In the genomic region with DNA sequence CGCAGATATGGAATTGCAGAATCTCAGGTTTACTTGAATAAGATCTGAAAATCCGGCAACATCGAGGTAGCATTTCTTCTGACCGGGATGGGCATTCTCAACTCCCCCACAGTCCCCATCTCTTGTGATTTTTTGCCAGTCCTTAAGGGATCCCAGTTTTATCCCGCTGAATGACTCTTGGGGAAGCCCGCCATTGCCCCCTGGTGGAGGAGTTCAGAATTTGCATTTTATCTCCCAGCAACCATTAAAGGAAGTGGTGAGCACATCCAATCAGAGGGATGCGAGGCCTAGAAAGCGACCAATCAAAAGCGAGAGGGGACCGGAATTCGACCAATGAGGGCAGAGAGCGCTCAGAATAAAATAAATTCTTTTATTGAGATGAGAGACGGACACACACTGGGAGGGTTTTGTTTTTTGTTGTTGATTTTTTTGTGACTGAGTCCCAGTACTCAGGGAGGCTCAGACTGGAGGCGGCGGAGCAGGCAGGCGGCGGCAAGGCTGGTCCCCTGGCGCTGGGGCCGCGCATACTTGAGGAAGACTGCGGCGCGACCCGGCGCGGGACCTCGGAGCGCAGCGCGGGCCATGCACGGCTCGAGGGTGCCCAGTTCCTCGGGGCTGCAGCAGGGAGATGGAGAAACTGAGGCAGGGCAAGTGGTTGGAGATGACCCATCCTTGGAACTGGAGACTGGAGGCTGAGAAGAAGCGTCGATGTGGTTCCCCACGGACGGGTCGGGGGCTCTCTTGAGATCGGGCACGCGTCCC, we compare ENCODE assay signal across 8 cellular contexts. TPM values are rescaled to one million over a fixed set of nuclear protein-coding genes. Genes with fewer than 3 reads are reported as not detected.
DNase-seq lines count a peak whose midpoint lies in the region; ATAC-seq, FAIRE-seq and TF ChIP-seq lines count a peak whose summit lies in the region.

No MANE protein-coding gene starts in this region.

- no peak overlapping the region for H3K27ac Mint-ChIP-seq in activated naive CD4-positive, alpha-beta T cell treated with anti-CD3 and anti-CD28 coated beads for 36 hours

- peak; percentile 67 for TF ChIP-seq CTCF in GM12865 (IDR thresholded peaks at IDR 0.05; ENCODE audit: insufficient read depth, low read depth, low read length, missing control alignments)
- TF ChIP-seq CTCF in pancreas (IDR thresholded peaks at IDR 0.05) = peak; percentile 71 to 81 (median 72)
- peak; percentile 87 to 96 (median 92) for TF ChIP-seq CTCF in transverse colon (IDR thresholded peaks at IDR 0.05)

- no peak for TF ChIP-seq POLR2A in transverse colon (IDR thresholded peaks at IDR 0.05)

- peak; percentile 75 for FAIRE-seq in pancreas (lab: Jason Lieb, UNC)

- H3K4me1 ChIP-seq in pancreas (peaks cover 0 to 10% (median 7%) of the 10 kb centered on the region in 3 donors), transverse colon (peaks cover 7 to 30% (median 26%) of the 10 kb centered on the region in 4 donors)

- H3K27me3 Mint-ChIP-seq in activated naive CD4-positive, alpha-beta T cell treated with anti-CD3 and anti-CD28 coated beads for 36 hours (ENCODE audit: low read depth) = peaks cover 68% of the 10 kb centered on the region

- CTCF ChIA-PET in activated naive CD4-positive, alpha-beta T cell treated with anti-CD3 and anti-CD28 coated beads for 36 hours (lab: Charles Lee) = interaction anchor here (1.1 to 5.9 kb wide), 4 partner anchors 57 to 85 kb away, joined by 3 to 39 read pairs (median 6); no protein-coding TSS in a partner anchor

- H3K4me3 ChIP-seq in GM12865 (ENCODE audit: low read depth, low read length) (no peak overlapping the region), pancreas (no peak overlapping the region), transverse colon (no peak overlapping the region)

- ATAC-seq in SK-N-SH treated with all-trans-retinoic acid at 6 μM for 48 hours (peak; percentile 79), pancreas (peak; percentile 82 to 84 (median 83)), GM19463 (IDR thresholded peaks at IDR 0.05; ENCODE audit: unreplicated experiment) (no peak)

- DNase-seq in GM12865 (ENCODE audit: low read depth) (peak; percentile 88), NCI-H128 (lab: John Stamatoyannopoulos, UW; ENCODE audit: unreplicated experiment) (peak; percentile 17), germinal center (ENCODE audit: low spot score) (peak; percentile 95), pancreas (peak in 5 of 6 donors; percentile 65 to 84 (median 72)), transverse colon (peak; percentile 82)
- DNase-seq in activated naive CD4-positive, alpha-beta T cell treated with anti-CD3 and anti-CD28 coated beads for 36 hours = peak; percentile 86

- WGBS in pancreas, 2 donors = 51 to 57% methylated on average over 41 of the region's 41 CpGs
- 10 to 66% methylated on average over 4 to 41 of the region's 41 CpGs for WGBS in transverse colon (ENCODE audit: low coverage in 1 of 2), 2 donors

- no peaks in the 10 kb centered on the region for H3K9me3 ChIP-seq in pancreas
- no peaks in the 10 kb centered on the region for H3K9me3 ChIP-seq in transverse colon

- no peaks in the 10 kb centered on the region for H3K36me3 Mint-ChIP-seq in activated naive CD4-positive, alpha-beta T cell treated with anti-CD3 and anti-CD28 coated beads for 36 hours (ENCODE audit: low read depth)

- H3K27me3 ChIP-seq in pancreas (peaks cover 0 to 20% (median 4%) of the 10 kb centered on the region in 4 donors), transverse colon (peaks cover 87% of the 10 kb centered on the region)

- no peak overlapping the region for H3K27ac ChIP-seq in pancreas
- no peak overlapping the region for H3K27ac ChIP-seq in transverse colon

- H3K4me3 Mint-ChIP-seq in activated naive CD4-positive, alpha-beta T cell treated with anti-CD3 and anti-CD28 coated beads for 36 hours = no peak overlapping the region

- no peaks in the 10 kb centered on the region for H3K36me3 ChIP-seq in pancreas
- H3K36me3 ChIP-seq in transverse colon = no peaks in the 10 kb centered on the region

- in situ Hi-C loops in transverse colon (cut with MboI; ENCODE audit: low pct_ligation_motif_present in 1 of 4, low pct_unique_long_range_greater_than_20kb in 1 of 4, low sequenced_read_pairs in 3 of 4) = loop anchor here in 3 of 4 donors (10.0 kb wide), 2 partner anchors 77 to 87 kb away; no protein-coding TSS in a partner anchor

- no peak for TF ChIP-seq EP300 in transverse colon (IDR thresholded peaks at IDR 0.05; ENCODE audit: low read depth)

- peaks cover 22% of the 10 kb centered on the region for H3K4me1 Mint-ChIP-seq in activated naive CD4-positive, alpha-beta T cell treated with anti-CD3 and anti-CD28 coated beads for 36 hours (ENCODE audit: low read depth)

- intact Hi-C loops in activated naive CD4-positive, alpha-beta T cell treated with anti-CD3 and anti-CD28 coated beads for 36 hours (cut with micrococcal nuclease) = loop anchor here (1.0 to 2.0 kb wide), 2 partner anchors 31 to 83 kb away; partner anchors contain the start of gene MAP3K10
- intact Hi-C loops in pancreas (cut with DNase I) = loop anchor here in 1 of 3 donors (5.0 kb wide), 1 partner anchor 80 kb away; no protein-coding TSS in a partner anchor
- intact Hi-C loops in transverse colon (cut with DNase I; ENCODE audit: low total_unique reads) = loop anchor here (2.0 kb wide), 1 partner anchor 29 kb away; no protein-coding TSS in a partner anchor

- H3K9me3 Mint-ChIP-seq in activated naive CD4-positive, alpha-beta T cell treated with anti-CD3 and anti-CD28 coated beads for 36 hours = no peaks in the 10 kb centered on the region

TF ChIP-seq in SK-N-SH treated with all-trans-retinoic acid at 6 μM for 48 hours, 23 proteins besides CTCF, POLR2A, EP300 and RAD21:
- TF ChIP-seq ESRRG (CRISPR knock-in tag; IDR thresholded peaks at IDR 0.05) (no peak), GLIS3 (CRISPR knock-in tag; IDR thresholded peaks at IDR 0.05) (no peak), POU6F1 (CRISPR knock-in tag; IDR thresholded peaks at IDR 0.05; ENCODE audit: borderline replicate concordance, low read depth) (no peak)
TF ChIP-seq in SK-N-SH treated with all-trans-retinoic acid at 6 μM for 48 hours: peak in this region for 0.

RNA-seq across cellular contexts. Expression of gene TTC9B, which starts 3.9 kb away (rescaled TPM):
- not detected for total RNA-seq in activated naive CD4-positive, alpha-beta T cell treated with anti-CD3 and anti-CD28 coated beads for 36 hours
- total RNA-seq in pancreas (not detected), transverse colon (not detected)
- polyA plus RNA-seq in pancreas = under 1 TPM in 1 of 2 donors, not detected in 1; 0.05 TPM

RNA-seq across cellular contexts. Expression of gene CCNP, which starts 4.5 kb away (rescaled TPM):
- not detected for total RNA-seq in activated naive CD4-positive, alpha-beta T cell treated with anti-CD3 and anti-CD28 coated beads for 36 hours
- under 1 TPM in 1 of 6 donors, not detected in 5; 0.19 TPM for total RNA-seq in pancreas
- polyA plus RNA-seq in pancreas = under 1 TPM in 1 of 2 donors, not detected in 1; 0.21 TPM
- total RNA-seq in transverse colon = under 1 TPM in 1 of 4 donors, not detected in 3; 1.00 TPM

RNA-seq across cellular contexts. Expression of gene MAP3K10, which starts 30.8 kb away (rescaled TPM):
- 1 to 10 TPM; 8.4 to 9.3 TPM for total RNA-seq in activated naive CD4-positive, alpha-beta T cell treated with anti-CD3 and anti-CD28 coated beads for 36 hours
- 10 to 100 TPM in 1 of 6 donors, 1 to 10 TPM in 5; 5.9 to 13.7 (median 7.1) TPM for total RNA-seq in pancreas
- polyA plus RNA-seq in pancreas = 10 to 100 TPM; 12.4 to 32.8 TPM
- 10 to 100 TPM; 10.8 to 19.5 (median 11.9) TPM for total RNA-seq in transverse colon

Comparison
In these comparisons a context has a peak if more than half of its experiments do, and no peak if none do; other contexts are left out.
1. DNase-seq: peak in every context shown above with its lines; median percentile 95 in germinal center; 88 in GM12865; 86 in activated naive CD4-positive, alpha-beta T cell treated with anti-CD3 and anti-CD28 coated beads for 36 hours; 82 in transverse colon; 72 in pancreas; 17 in NCI-H128.